Comparison of ENCODE assay signal across 17 cellular contexts in the genomic region with DNA sequence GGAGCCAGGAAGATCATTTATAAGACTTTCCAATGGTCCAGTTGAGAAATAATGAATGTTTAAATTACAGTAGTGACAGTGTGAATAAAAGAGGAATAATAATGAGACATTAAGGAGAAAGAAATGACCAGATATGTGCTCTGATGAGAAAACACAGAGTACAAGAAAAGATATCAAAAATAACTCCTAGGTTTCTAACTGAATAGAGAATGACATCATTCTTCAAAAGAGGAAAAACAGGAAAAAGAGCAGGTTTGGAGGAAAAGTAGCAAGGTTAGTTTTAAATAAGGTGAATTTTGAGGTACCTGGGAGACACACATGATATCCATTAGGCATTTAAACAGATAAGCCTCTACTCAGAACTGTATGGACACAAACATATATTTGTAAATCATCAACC. TPM values are rescaled to one million over a fixed set of nuclear protein-coding genes. Genes with fewer than 3 reads are reported as not detected.
DNase-seq lines count a peak whose midpoint lies in the region; ATAC-seq and TF ChIP-seq lines count a peak whose summit lies in the region.
"Had no signal": no experiment of that assay in that cellular context is flagged by ENCODE, and none has a peak within 500 bp of the region (broad histone marks: within the 10 kb centered on the region; RNA-seq: fewer than 3 reads in every experiment).

No MANE protein-coding gene starts in this region.

- intact Hi-C loops in Right ventricle myocardium inferior (cut with DNase I) = no loop called here

- POLR2A ChIA-PET in activated CD8-positive, alpha-beta T cell treated with anti-CD3 and anti-CD28 coated beads, Interleukin-2, amount 10 ng/mL, durations not matched to agents 7 days and 5 days (lab: Charles Lee) = no interaction called here

- H3K18ac ChIP-seq in H9 (ENCODE audit: insufficient read length, low read depth, low read length) = no peak overlapping the region

- H3K36me3 Mint-ChIP-seq in activated T-cell treated with anti-CD3 and anti-CD28 coated beads, Interleukin-2, amount 50 U/mL, for 72 hours (ENCODE audit: insufficient read depth in 2 of 2) = peaks cover 3 to 15% of the 10 kb centered on the region in 2 donors
- peaks cover 2 to 29% (median 20%) of the 10 kb centered on the region in 3 experiments; a peak in 6 of 7 replicates for H3K36me3 Mint-ChIP-seq in H9 (ENCODE audit: insufficient read depth in 1 of 3, low read depth in 3 of 3)
- peaks cover 34% of the 10 kb centered on the region for H3K36me3 Mint-ChIP-seq in endodermal cell (ENCODE audit: low read depth)
- H3K36me3 Mint-ChIP-seq in stimulated activated effector memory CD8-positive, alpha-beta T cell treated with anti-CD3 and anti-CD28 coated beads, Interleukin-12 subunit alpha, Interleukin-12 subunit beta, amount 100 ng/mL, for 72 hours = peaks cover 92% of the 10 kb centered on the region
- peaks cover 32% of the 10 kb centered on the region for H3K36me3 Mint-ChIP-seq in activated CD8-positive, alpha-beta T cell treated with anti-CD3 and anti-CD28 coated beads, Interleukin-2, amount 10 ng/mL, durations not matched to agents 7 days and 5 days (ENCODE audit: low read depth)

- CTCF ChIA-PET in activated CD8-positive, alpha-beta T cell treated with anti-CD3 and anti-CD28 coated beads, Interleukin-2, amount 10 ng/mL, durations not matched to agents 7 days and 5 days (lab: Charles Lee) = no interaction called here

- H3K56ac ChIP-seq in H9 (ENCODE audit: insufficient read length, low read depth, low read length) = no peak overlapping the region

- H3T11ph ChIP-seq in H9 (ENCODE audit: low read length) = no peak overlapping the region

- H3K36me3 ChIP-seq in endodermal cell (ENCODE audit: control insufficient read depth, insufficient read depth, low read length) = peaks cover 60% of the 10 kb centered on the region
- H3K36me3 ChIP-seq: HAP-1 had no signal

- peak overlapping the region; percentile 71 for H3K27ac Mint-ChIP-seq in activated T-cell treated with anti-CD3 and anti-CD28 coated beads, Interleukin-2, amount 50 U/mL, for 72 hours
- H3K27ac Mint-ChIP-seq in H9 (peak overlapping the region in 2 of 3 experiments; percentile 3 to 14; a peak in 1 of 7 replicates), endodermal cell (peak overlapping the region; percentile 20)
- peak overlapping the region; percentile 12 for H3K27ac Mint-ChIP-seq in stimulated activated effector memory CD8-positive, alpha-beta T cell treated with anti-CD3 and anti-CD28 coated beads, Interleukin-12 subunit alpha, Interleukin-12 subunit beta, amount 100 ng/mL, for 72 hours
- no peak overlapping the region for H3K27ac Mint-ChIP-seq in activated CD8-positive, alpha-beta T cell treated with anti-CD3 and anti-CD28 coated beads, Interleukin-2, amount 10 ng/mL, durations not matched to agents 7 days and 5 days
- H3K27ac Mint-ChIP-seq: CD4-positive, alpha-beta T cell; HFFc6 had no signal

- no peak overlapping the region for H2BK12ac ChIP-seq in H9 (ENCODE audit: insufficient read length, low read depth, low read length)

- ATAC-seq in activated T-cell treated with anti-CD3 and anti-CD28 coated beads, Interleukin-2, amount 50 U/mL, for 72 hours (replicated peaks in 1 of 2) = no peak
- no peak for ATAC-seq in stimulated activated effector memory CD8-positive, alpha-beta T cell treated with anti-CD3 and anti-CD28 coated beads, Interleukin-12 subunit alpha, Interleukin-12 subunit beta, amount 100 ng/mL, for 72 hours
- ATAC-seq in Right ventricle myocardium inferior = no peak
- no peak for ATAC-seq in activated CD8-positive, alpha-beta T cell treated with anti-CD3 and anti-CD28 coated beads, Interleukin-2, amount 10 ng/mL, durations not matched to agents 7 days and 5 days
- ATAC-seq: GM12878 had no signal

- no peak overlapping the region for H3K9ac ChIP-seq in H9 (ENCODE audit: extremely low read depth, insufficient read length, low read length)
- no peak overlapping the region for H3K9ac ChIP-seq in endodermal cell (ENCODE audit: extremely low read depth, low read length, poor library complexity, severe bottlenecking)
- H3K9ac ChIP-seq: BLaER1 treated with 17β-estradiol and CSF1 and Interleukin-3, amounts not matched to agents 10 nM and 100 nM had no signal

- H3K9me3 Mint-ChIP-seq in activated T-cell treated with anti-CD3 and anti-CD28 coated beads, Interleukin-2, amount 50 U/mL, for 72 hours = no peaks in the 10 kb centered on the region
- H3K9me3 Mint-ChIP-seq in H9 (no peaks in the 10 kb centered on the region), endodermal cell (no peaks in the 10 kb centered on the region)
- H3K9me3 Mint-ChIP-seq in stimulated activated effector memory CD8-positive, alpha-beta T cell treated with anti-CD3 and anti-CD28 coated beads, Interleukin-12 subunit alpha, Interleukin-12 subunit beta, amount 100 ng/mL, for 72 hours = no peaks in the 10 kb centered on the region
- H3K9me3 Mint-ChIP-seq in activated CD8-positive, alpha-beta T cell treated with anti-CD3 and anti-CD28 coated beads, Interleukin-2, amount 10 ng/mL, durations not matched to agents 7 days and 5 days (ENCODE audit: insufficient read depth) = no peaks in the 10 kb centered on the region
- H3K9me3 Mint-ChIP-seq: CD4-positive, alpha-beta T cell; HFFc6 had no signal

- H2BK15ac ChIP-seq in H9 (ENCODE audit: low read depth, low read length) = no peak overlapping the region

- H2AK5ac ChIP-seq in H9 (ENCODE audit: insufficient read length, low read length) = no peak overlapping the region

- no peaks in the 10 kb centered on the region for H3K79me2 ChIP-seq in H9 (ENCODE audit: insufficient read depth, low read length)

- no peak for TF ChIP-seq CTCF in H9 (conservative IDR thresholded peaks at IDR 0.05)
- no peak for TF ChIP-seq CTCF in endodermal cell (conservative IDR thresholded peaks at IDR 0.05)

- H3K27ac ChIP-seq in H9 (ENCODE audit: insufficient read length, low read depth, low read length) = no peak overlapping the region
- H3K27ac ChIP-seq in endodermal cell (ENCODE audit: low read depth, low read length) = no peak overlapping the region
- H3K27ac ChIP-seq: BLaER1 treated with 17β-estradiol and CSF1 and Interleukin-3, amounts not matched to agents 10 nM and 100 nM; HL-60 had no signal

- no peak overlapping the region for H3K4me3 ChIP-seq in endodermal cell (ENCODE audit: low read length)
- H3K4me3 ChIP-seq: BLaER1 treated with 17β-estradiol and CSF1 and Interleukin-3, amounts not matched to agents 10 nM and 100 nM; GM12878; HAP-1 had no signal

- H3K4ac ChIP-seq in H9 (ENCODE audit: low read depth, low read length) = no peak overlapping the region

- no peak overlapping the region for H3K4me2 ChIP-seq in H9 (ENCODE audit: insufficient read depth, insufficient read length, low read length)
- H3K4me2 ChIP-seq: BLaER1 treated with 17β-estradiol and CSF1 and Interleukin-3, amounts not matched to agents 10 nM and 100 nM had no signal

- no peak overlapping the region for H4K5ac ChIP-seq in H9 (ENCODE audit: insufficient read length, low read depth, low read length)

- no peak overlapping the region for H4K8ac ChIP-seq in H9 (replicated peaks; ENCODE audit: insufficient read length, low read depth, low read length)

- H2AFZ ChIP-seq in H9 (ENCODE audit: low read length) = no peak overlapping the region

- H3K4me1 Mint-ChIP-seq in activated T-cell treated with anti-CD3 and anti-CD28 coated beads, Interleukin-2, amount 50 U/mL, for 72 hours (ENCODE audit: low read depth) = no peaks in the 10 kb centered on the region
- H3K4me1 Mint-ChIP-seq in H9 = no peaks in the 10 kb centered on the region
- H3K4me1 Mint-ChIP-seq in endodermal cell = peaks cover 11% of the 10 kb centered on the region
- H3K4me1 Mint-ChIP-seq in stimulated activated effector memory CD8-positive, alpha-beta T cell treated with anti-CD3 and anti-CD28 coated beads, Interleukin-12 subunit alpha, Interleukin-12 subunit beta, amount 100 ng/mL, for 72 hours = peaks cover 12% of the 10 kb centered on the region
- no peaks in the 10 kb centered on the region for H3K4me1 Mint-ChIP-seq in activated CD8-positive, alpha-beta T cell treated with anti-CD3 and anti-CD28 coated beads, Interleukin-2, amount 10 ng/mL, durations not matched to agents 7 days and 5 days (ENCODE audit: low read depth)

- no peak overlapping the region for H2BK120ac ChIP-seq in H9 (ENCODE audit: low read depth, low read length, poor library complexity, severe bottlenecking)

- no peaks in the 10 kb centered on the region for H3K4me1 ChIP-seq in H9 (ENCODE audit: insufficient read depth, low read length)
- H3K4me1 ChIP-seq in endodermal cell (ENCODE audit: control insufficient read depth, insufficient read depth, low read length) = no peaks in the 10 kb centered on the region
- H3K4me1 ChIP-seq: HAP-1 had no signal

- no peak overlapping the region for H2BK5ac ChIP-seq in H9 (ENCODE audit: insufficient read length, low read length)

- no peaks in the 10 kb centered on the region for H3K79me1 ChIP-seq in H9 (ENCODE audit: insufficient read depth, low read depth, low read length, poor library complexity, severe bottlenecking)

- no peak overlapping the region for H3K4me3 Mint-ChIP-seq in activated T-cell treated with anti-CD3 and anti-CD28 coated beads, Interleukin-2, amount 50 U/mL, for 72 hours
- H3K4me3 Mint-ChIP-seq in H9 = no peak overlapping the region
- H3K4me3 Mint-ChIP-seq in endodermal cell = no peak overlapping the region
- no peak overlapping the region for H3K4me3 Mint-ChIP-seq in stimulated activated effector memory CD8-positive, alpha-beta T cell treated with anti-CD3 and anti-CD28 coated beads, Interleukin-12 subunit alpha, Interleukin-12 subunit beta, amount 100 ng/mL, for 72 hours
- no peak overlapping the region for H3K4me3 Mint-ChIP-seq in activated CD8-positive, alpha-beta T cell treated with anti-CD3 and anti-CD28 coated beads, Interleukin-2, amount 10 ng/mL, durations not matched to agents 7 days and 5 days
- H3K4me3 Mint-ChIP-seq: CD4-positive, alpha-beta T cell; HFFc6 had no signal

- H3K9me3 ChIP-seq in H9 (ENCODE audit: control insufficient read depth, low read depth, low read length) = no peaks in the 10 kb centered on the region
- H3K9me3 ChIP-seq in endodermal cell (ENCODE audit: control insufficient read depth, low read length) = no peaks in the 10 kb centered on the region
- H3K9me3 ChIP-seq: BLaER1 treated with 17β-estradiol and CSF1 and Interleukin-3, amounts not matched to agents 10 nM and 100 nM; HAP-1 had no signal

- DNase-seq in activated T-cell treated with anti-CD3 and anti-CD28 coated beads, Interleukin-2, amount 50 U/mL, for 72 hours = no peak
- DNase-seq in activated T-cell treated with anti-CD3 and anti-CD28 coated beads, Interleukin-2, amount 50 U/mL, for 1 hour = no peak
- no peak for DNase-seq in H9
- DNase-seq in endodermal cell = no peak
- DNase-seq in stimulated activated effector memory CD8-positive, alpha-beta T cell treated with anti-CD3 and anti-CD28 coated beads, Interleukin-12 subunit alpha, Interleukin-12 subunit beta, amount 100 ng/mL, for 72 hours (ENCODE audit: low spot score in 2 of 2) = no peak
- DNase-seq in Right ventricle myocardium inferior (ENCODE audit: missing footprints) = no peak
- no peak for DNase-seq in NCI-H748 treated with DMSO at 0.1 percent for 48 hours (lab: John Stamatoyannopoulos, UW)
- DNase-seq in activated CD8-positive, alpha-beta T cell treated with anti-CD3 and anti-CD28 coated beads, Interleukin-2, amount 10 ng/mL, durations not matched to agents 7 days and 5 days = no peak
- DNase-seq: ACHN; CD4-positive, alpha-beta T cell; DMS79; GOT3; HFFc6 had no signal

- H3K27me3 ChIP-seq in H9 (ENCODE audit: insufficient read depth, low read length) (no peaks in the 10 kb centered on the region), endodermal cell (ENCODE audit: control insufficient read depth, insufficient read depth, low read length, poor library complexity, severe bottlenecking) (no peaks in the 10 kb centered on the region)
- H3K27me3 ChIP-seq: BLaER1 treated with 17β-estradiol and CSF1 and Interleukin-3, amounts not matched to agents 10 nM and 100 nM had no signal

- no peak overlapping the region for H3K14ac ChIP-seq in H9 (ENCODE audit: insufficient read depth, low read length)

- no peaks in the 10 kb centered on the region for H3K27me3 Mint-ChIP-seq in activated T-cell treated with anti-CD3 and anti-CD28 coated beads, Interleukin-2, amount 50 U/mL, for 72 hours (ENCODE audit: low read depth)
- H3K27me3 Mint-ChIP-seq in H9 (ENCODE audit: low read depth) = no peaks in the 10 kb centered on the region
- H3K27me3 Mint-ChIP-seq in endodermal cell (ENCODE audit: insufficient read depth) = no peaks in the 10 kb centered on the region
- H3K27me3 Mint-ChIP-seq in activated CD8-positive, alpha-beta T cell treated with anti-CD3 and anti-CD28 coated beads, Interleukin-2, amount 10 ng/mL, durations not matched to agents 7 days and 5 days (ENCODE audit: low read depth) = no peaks in the 10 kb centered on the region
- H3K27me3 Mint-ChIP-seq: CD4-positive, alpha-beta T cell had no signal

- H3K23ac ChIP-seq in H9 (ENCODE audit: insufficient read length, low read depth, low read length) = no peak overlapping the region

- H3K23me2 ChIP-seq in H9 (ENCODE audit: insufficient read length, low read depth, low read length, poor library complexity, severe bottlenecking) = no peaks in the 10 kb centered on the region

- no peak overlapping the region for H4K91ac ChIP-seq in H9 (ENCODE audit: insufficient read length, low read depth, low read length)

- H2BK20ac ChIP-seq in H9 (ENCODE audit: low read depth, low read length, poor library complexity, severe bottlenecking) = no peak overlapping the region

- no peaks in the 10 kb centered on the region for H4K20me1 ChIP-seq in H9 (ENCODE audit: control insufficient read depth, insufficient read depth, insufficient read length)

RNA-seq across cellular contexts. Expression of a gene that starts 55.0 kb away (rescaled TPM):
- total RNA-seq in activated T-cell treated with anti-CD3 and anti-CD28 coated beads, Interleukin-2, amount 50 U/mL, for 72 hours = 10 to 100 TPM; 25.1 to 25.6 TPM
- total RNA-seq in H9 (2021) (19.7 and 21.1 TPM in 2 replicates), endodermal cell (10 to 100 TPM; 22.6 to 25.2 TPM), Right ventricle myocardium inferior (9.4 TPM)
- 19.3 TPM for polyA plus RNA-seq in endodermal cell (2013, experiment 1 of 2)
- 20.1 TPM for polyA plus RNA-seq in endodermal cell (2013, experiment 2 of 2)
- 10 to 100 TPM; 25.0 to 26.8 TPM for total RNA-seq in activated CD8-positive, alpha-beta T cell treated with anti-CD3 and anti-CD28 coated beads, Interleukin-2, amount 10 ng/mL, durations not matched to agents 7 days and 5 days
